In the genomic region with DNA sequence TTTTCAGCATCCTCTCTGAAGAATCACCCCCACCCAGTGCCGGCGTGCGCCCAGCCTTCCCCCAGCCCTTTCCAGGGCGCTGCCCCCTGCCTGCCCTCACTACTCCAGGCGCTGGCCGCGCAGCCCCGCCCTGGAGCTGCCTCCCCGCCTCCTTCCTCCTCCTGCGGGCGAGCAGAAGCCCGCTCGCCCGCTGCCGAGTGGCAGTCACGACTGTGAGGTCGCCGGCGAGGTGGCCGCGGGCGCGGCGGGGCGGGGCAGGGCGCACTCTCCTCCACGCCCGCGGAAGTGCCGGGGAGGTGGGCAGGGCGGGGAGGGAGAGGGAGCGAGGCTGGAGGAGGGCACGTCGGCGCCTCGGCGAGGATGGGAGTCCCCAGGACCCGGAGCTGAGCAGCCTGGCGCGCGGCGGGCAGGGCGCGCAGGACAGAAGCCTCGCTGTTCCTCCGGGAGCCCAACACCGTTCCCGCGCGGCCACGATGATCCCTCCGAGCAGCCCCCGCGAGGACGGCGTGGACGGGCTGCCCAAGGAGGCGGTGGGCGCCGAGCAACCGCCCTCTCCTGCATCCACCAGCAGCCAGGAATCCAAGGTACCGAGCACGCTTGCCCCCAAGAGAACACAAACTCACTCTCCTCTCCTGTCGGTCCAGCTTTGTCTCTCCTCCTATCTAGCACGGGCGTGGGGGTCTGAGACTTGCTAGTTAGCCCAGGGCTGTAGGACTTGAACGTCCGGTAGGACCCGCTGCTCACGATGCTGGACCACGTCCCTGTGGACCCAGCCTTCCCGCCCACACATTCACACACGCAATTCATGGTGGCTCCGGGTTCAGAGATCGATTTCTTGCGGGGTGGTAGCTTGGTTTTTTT, we compare ENCODE assay signal across 8 cellular contexts. TPM values are rescaled to one million over a fixed set of nuclear protein-coding genes. Genes with fewer than 3 reads are reported as not detected.
DNase-seq lines count a peak whose midpoint lies in the region; ATAC-seq and TF ChIP-seq lines count a peak whose summit lies in the region.

A gene with protein sequence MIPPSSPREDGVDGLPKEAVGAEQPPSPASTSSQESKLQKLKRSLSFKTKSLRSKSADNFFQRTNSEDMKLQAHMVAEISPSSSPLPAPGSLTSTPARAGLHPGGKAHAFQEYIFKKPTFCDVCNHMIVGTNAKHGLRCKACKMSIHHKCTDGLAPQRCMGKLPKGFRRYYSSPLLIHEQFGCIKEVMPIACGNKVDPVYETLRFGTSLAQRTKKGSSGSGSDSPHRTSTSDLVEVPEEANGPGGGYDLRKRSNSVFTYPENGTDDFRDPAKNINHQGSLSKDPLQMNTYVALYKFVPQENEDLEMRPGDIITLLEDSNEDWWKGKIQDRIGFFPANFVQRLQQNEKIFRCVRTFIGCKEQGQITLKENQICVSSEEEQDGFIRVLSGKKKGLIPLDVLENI (plus strand): TSS at position 334 of the 861 bp plus-strand sequence. CDS start 140 bp downstream, at position 474.

- H3K4me1 ChIP-seq in ACC112 (ENCODE audit: control insufficient read depth, insufficient read depth, low read length, unreplicated experiment), result peaks cover 10% of the 10 kb centered on the region
- no peaks in the 10 kb centered on the region for H3K4me1 ChIP-seq in Peyer's patch
- no peaks in the 10 kb centered on the region for H3K4me1 ChIP-seq in ectodermal cell (ENCODE audit: control insufficient read depth, insufficient read depth, low read length)
- no peaks in the 10 kb centered on the region for H3K4me1 ChIP-seq in uterus

- peaks cover 11% of the 10 kb centered on the region for H3K79me2 ChIP-seq in ACC112 (ENCODE audit: control insufficient read depth, insufficient read depth, low read length, unreplicated experiment)

- ATAC-seq in GM18498 (IDR thresholded peaks at IDR 0.05; ENCODE audit: unreplicated experiment), result peak; percentile 46
- ATAC-seq in HG03520 (IDR thresholded peaks at IDR 0.05; ENCODE audit: unreplicated experiment), result no peak

- 0 to 1% methylated on average over 76 of the region's 76 CpGs for WGBS in ectodermal cell, 2 experiments

- TF ChIP-seq CTCF in Peyer's patch (IDR thresholded peaks at IDR 0.05) (no peak), uterus (IDR thresholded peaks at IDR 0.05) (peak in 1 of 4 experiments; percentile 7)

- H3K4me3 ChIP-seq in ACC112 (ENCODE audit: low read depth, low read length) (peak within 1 kb of the TSS; percentile 86), Peyer's patch (peak within 1 kb of the TSS in 3 of 4 donors; percentile 24 to 39 (median 27)), ectodermal cell (ENCODE audit: insufficient read depth, low read depth, low read length) (peak within 1 kb of the TSS; percentile 58), uterus (peak within 1 kb of the TSS; percentile 33 to 54)

- no peaks in the 10 kb centered on the region for H3K9me3 ChIP-seq in Peyer's patch
- H3K9me3 ChIP-seq in ectodermal cell (ENCODE audit: control insufficient read depth, low read length), result no peaks in the 10 kb centered on the region
- no peaks in the 10 kb centered on the region for H3K9me3 ChIP-seq in uterus

- H3K27me3 ChIP-seq in ACC112 (ENCODE audit: insufficient read depth, low read length) (no peaks in the 10 kb centered on the region), Peyer's patch (no peaks in the 10 kb centered on the region), ectodermal cell (ENCODE audit: control insufficient read depth, insufficient read depth, low read length, poor library complexity, severe bottlenecking) (peaks cover 32% of the 10 kb centered on the region), uterus (no peaks in the 10 kb centered on the region)

- DNase-seq in Peyer's patch, result no peak
- DNase-seq in mucosa of gallbladder (ENCODE audit: low spot score), result peak; percentile 39
- peak in 1 of 2 donors; percentile 17 for DNase-seq in uterus
- DNase-seq in stimulated activated naive CD4-positive, alpha-beta T cell treated with Interleukin-2 at 50 U/mL for 16 hours (lab: John Stamatoyannopoulos, UW), result no peak

- peak within 1 kb of the TSS; percentile 82 for H2AFZ ChIP-seq in ACC112 (ENCODE audit: low read length, unreplicated experiment)

- TF ChIP-seq POLR2A in Peyer's patch (IDR thresholded peaks at IDR 0.05) (no peak), uterus (IDR thresholded peaks at IDR 0.05) (no peak)

- no peak within 1 kb of the TSS for H3K27ac ChIP-seq in ACC112 (ENCODE audit: low read depth, low read length)
- H3K27ac ChIP-seq in Peyer's patch, result no peak within 1 kb of the TSS
- H3K27ac ChIP-seq in ectodermal cell (ENCODE audit: insufficient read depth, low read depth, low read length, poor library complexity, severe bottlenecking), result no peak within 1 kb of the TSS
- H3K27ac ChIP-seq in uterus, result peak within 1 kb of the TSS in 1 of 2 donors; percentile 48

- H3K36me3 ChIP-seq in ACC112 (ENCODE audit: insufficient read depth, low read length) (no peaks in the 10 kb centered on the region), Peyer's patch (no peaks in the 10 kb centered on the region), ectodermal cell (ENCODE audit: control insufficient read depth, insufficient read depth, low read length) (no peaks in the 10 kb centered on the region), uterus (no peaks in the 10 kb centered on the region)

- intact Hi-C loops in uterus (cut with DNase I; ENCODE audit: low total_unique reads), result no loop called here

RNA-seq across cellular contexts. Expression of the gene that starts here (rescaled TPM):
- total RNA-seq in Peyer's patch (not detected), mucosa of gallbladder (11.9 TPM), uterus (1 to 10 TPM in 2 of 4 donors, under 1 TPM in 2; under 0.01 to 3.3 (median 1.8) TPM)
- polyA plus RNA-seq in ectodermal cell (2013, experiment 1 of 4), result 9.6 TPM
- polyA plus RNA-seq in ectodermal cell (2013, experiment 2 of 4), result 8.1 TPM
- polyA plus RNA-seq in ectodermal cell (2013, experiment 3 of 4), result 8.5 TPM
- 8.3 TPM for polyA plus RNA-seq in ectodermal cell (2013, experiment 4 of 4)

Comparison
In these comparisons a context has a peak if more than half of its experiments do, and no peak if none do; other contexts are left out.
1. H3K4me3 ChIP-seq: peak in every context shown above with its lines; median percentile 86 in ACC112; 58 in ectodermal cell; 44 in uterus; 27 in Peyer's patch.